ENCODE assay signal across 1 cellular context in the genomic region with DNA sequence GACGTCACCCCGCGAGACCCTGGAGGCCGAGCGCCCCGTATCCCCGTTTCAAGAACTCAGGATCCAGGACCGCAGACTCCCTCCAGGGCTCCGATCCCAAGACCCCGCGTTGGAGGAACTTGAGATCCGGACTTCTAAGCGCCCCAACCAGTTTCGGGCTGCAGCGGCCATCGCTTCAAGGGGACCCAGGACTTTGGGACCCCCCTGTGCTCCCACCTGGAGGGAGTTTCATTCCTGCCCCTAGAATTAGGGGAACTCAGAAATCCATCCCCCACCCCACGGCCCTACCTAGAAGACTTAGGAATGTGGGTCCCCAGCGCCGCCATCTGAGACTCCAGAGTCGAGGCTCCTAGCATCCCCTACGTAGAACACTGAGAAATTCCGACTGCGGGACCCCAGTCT.
TF ChIP-seq lines count a peak whose summit lies in the region.

No MANE protein-coding gene starts in this region.

TF ChIP-seq in K562, 482 proteins besides CTCF, POLR2A, EP300 and RAD21:
- 0 out of 4 replicates have a peak, but pooled peaks of 1 of the 2 experiments have one; percentile 6 for TF ChIP-seq HDAC1 (IDR thresholded peaks at IDR 0.05)
- no peak for TF ChIP-seq ZBTB9 (CRISPR knock-in tag; IDR thresholded peaks at IDR 0.05)
- no peak for TF ChIP-seq SP2 (IDR thresholded peaks at IDR 0.05; ENCODE audit: extremely low read depth, low read depth, low read length, poor library complexity, severe bottlenecking)
- 0 out of 2 replicates have a peak, but pooled peaks have one; percentile 31 for TF ChIP-seq ZEB2 (IDR thresholded peaks at IDR 0.05)
- no peak for TF ChIP-seq HDGF (IDR thresholded peaks at IDR 0.05)
- 0 out of 2 replicates have a peak, but pooled peaks have one; percentile 5 for TF ChIP-seq NCOR1 (IDR thresholded peaks at IDR 0.05)
- TF ChIP-seq CREB1 (IDR thresholded peaks at IDR 0.05): no peak
- peak; percentile 40; the same call in 1 of the 2 replicates for TF ChIP-seq CREB1 (CRISPR knock-in tag; IDR thresholded peaks at IDR 0.05)
- no peak for TF ChIP-seq ZNF184 (CRISPR knock-in tag; IDR thresholded peaks at IDR 0.05)
- 0 out of 2 replicates have a peak, but pooled peaks have one; percentile 39 for TF ChIP-seq ZNF282 (CRISPR knock-in tag; IDR thresholded peaks at IDR 0.05)
- no peak for TF ChIP-seq ZNF316 (IDR thresholded peaks at IDR 0.05)
- TF ChIP-seq FOXP1 (CRISPR knock-in tag; IDR thresholded peaks at IDR 0.05): peak; percentile 75; the same call in 1 of the 2 replicates
- no peak for TF ChIP-seq PRPF4 (IDR thresholded peaks at IDR 0.05; ENCODE audit: insufficient read depth, low read depth, low read length, poor library complexity, severe bottlenecking)
- no peak for TF ChIP-seq WHSC1 (IDR thresholded peaks at IDR 0.05; ENCODE audit: low read length)
- TF ChIP-seq ZFX (CRISPR knock-in tag; IDR thresholded peaks at IDR 0.05): peak; percentile 39; the same call in 1 of the 2 replicates
- TF ChIP-seq BRD9 (IDR thresholded peaks at IDR 0.05; ENCODE audit: low read depth, partially characterized antibody): peak; percentile 6
- TF ChIP-seq, protein P1, sequence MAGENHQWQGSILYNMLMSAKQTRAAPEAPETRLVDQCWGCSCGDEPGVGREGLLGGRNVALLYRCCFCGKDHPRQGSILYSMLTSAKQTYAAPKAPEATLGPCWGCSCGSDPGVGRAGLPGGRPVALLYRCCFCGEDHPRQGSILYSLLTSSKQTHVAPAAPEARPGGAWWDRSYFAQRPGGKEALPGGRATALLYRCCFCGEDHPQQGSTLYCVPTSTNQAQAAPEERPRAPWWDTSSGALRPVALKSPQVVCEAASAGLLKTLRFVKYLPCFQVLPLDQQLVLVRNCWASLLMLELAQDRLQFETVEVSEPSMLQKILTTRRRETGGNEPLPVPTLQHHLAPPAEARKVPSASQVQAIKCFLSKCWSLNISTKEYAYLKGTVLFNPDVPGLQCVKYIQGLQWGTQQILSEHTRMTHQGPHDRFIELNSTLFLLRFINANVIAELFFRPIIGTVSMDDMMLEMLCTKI (IDR thresholded peaks at IDR 0.05; ENCODE audit: partially characterized antibody): no peak
- no peak for TF ChIP-seq CTCFL (IDR thresholded peaks at IDR 0.05; ENCODE audit: borderline replicate concordance, insufficient read depth, low read depth, low read length, poor library complexity, severe bottlenecking)
- no peak for TF ChIP-seq RBM39 (optimal IDR thresholded peaks at IDR 0.05; ENCODE audit: low read depth, low read length)
- TF ChIP-seq RBFOX2 (IDR thresholded peaks at IDR 0.05; ENCODE audit: low read depth, low read length): peak; percentile 64
- TF ChIP-seq SMARCA5 (IDR thresholded peaks at IDR 0.05): 0 out of 2 replicates have a peak, but pooled peaks have one; percentile 28
- peak; percentile 6; the same call in 1 of the 2 replicates for TF ChIP-seq SIN3B (IDR thresholded peaks at IDR 0.05; ENCODE audit: low read depth)
- 0 out of 2 replicates have a peak, but pooled peaks have one; percentile 5 for TF ChIP-seq XRCC5 (IDR thresholded peaks at IDR 0.05; ENCODE audit: low read depth, low read length)
- no peak for TF ChIP-seq ZBTB5 (IDR thresholded peaks at IDR 0.05)
- TF ChIP-seq CEBPG (CRISPR knock-in tag; IDR thresholded peaks at IDR 0.05): no peak
- no peak for TF ChIP-seq CEBPG (tag; conservative IDR thresholded peaks at IDR 0.05 in 1 of 2, IDR thresholded peaks at IDR 0.05 in 1 of 2)
- no peak for TF ChIP-seq ZBTB7A (IDR thresholded peaks at IDR 0.05; ENCODE audit: borderline replicate concordance, control insufficient read depth, low read depth, low read length)
- peak; percentile 29; the same call in 1 of the 2 replicates for TF ChIP-seq PHF8 (IDR thresholded peaks at IDR 0.05; ENCODE audit: borderline replicate concordance, low read length)
- no peak for TF ChIP-seq POLR2G (IDR thresholded peaks at IDR 0.05; ENCODE audit: low read depth, low read length)
- peak; percentile 20 for TF ChIP-seq SAP30 (IDR thresholded peaks at IDR 0.05; ENCODE audit: borderline replicate concordance, insufficient read depth, low read depth, low read length, poor library complexity, severe bottlenecking)
- peak; percentile 24; the same call in 1 of the 2 replicates for TF ChIP-seq MAX (CRISPR knock-in tag; IDR thresholded peaks at IDR 0.05)
- TF ChIP-seq, protein P2, sequence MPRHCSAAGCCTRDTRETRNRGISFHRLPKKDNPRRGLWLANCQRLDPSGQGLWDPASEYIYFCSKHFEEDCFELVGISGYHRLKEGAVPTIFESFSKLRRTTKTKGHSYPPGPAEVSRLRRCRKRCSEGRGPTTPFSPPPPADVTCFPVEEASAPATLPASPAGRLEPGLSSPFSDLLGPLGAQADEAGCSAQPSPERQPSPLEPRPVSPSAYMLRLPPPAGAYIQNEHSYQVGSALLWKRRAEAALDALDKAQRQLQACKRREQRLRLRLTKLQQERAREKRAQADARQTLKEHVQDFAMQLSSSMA (CRISPR knock-in tag; IDR thresholded peaks at IDR 0.05): no peak
- no peak for TF ChIP-seq JUN (IDR thresholded peaks at IDR 0.05; ENCODE audit: borderline replicate concordance, low read depth, low read length)
- 0 out of 2 replicates have a peak, but pooled peaks have one; percentile 38 for TF ChIP-seq JUN (CRISPR knock-in tag; IDR thresholded peaks at IDR 0.05; ENCODE audit: borderline replicate concordance)
- 0 out of 2 replicates have a peak, but pooled peaks have one; percentile 6 for TF ChIP-seq ARID1B (IDR thresholded peaks at IDR 0.05)
- TF ChIP-seq ZNF165 (CRISPR knock-in tag; IDR thresholded peaks at IDR 0.05; ENCODE audit: borderline replicate concordance): 0 out of 2 replicates have a peak, but pooled peaks have one; percentile 45
- TF ChIP-seq ARID2 (IDR thresholded peaks at IDR 0.05): no peak
- 0 out of 2 replicates have a peak, but pooled peaks have one; percentile 10 for TF ChIP-seq ZBTB2 (IDR thresholded peaks at IDR 0.05)
- TF ChIP-seq CGGBP1 (CRISPR knock-in tag; IDR thresholded peaks at IDR 0.05): no peak
